Comparison of ENCODE assay signal across 13 cellular contexts in genomic region chr10:63935705-63936104, GRCh38.
DNase-seq lines count a peak whose midpoint lies in the region; ATAC-seq and TF ChIP-seq lines count a peak whose summit lies in the region.
"Had no signal": no experiment of that assay in that cellular context is flagged by ENCODE, and none has a peak within 500 bp of the region (broad histone marks: within the 10 kb centered on the region; RNA-seq: fewer than 3 reads in every experiment).

No MANE protein-coding gene starts in this region.

- CTCF ChIA-PET in HCT116 (lab: Charles Lee): interaction anchor here (0.9 kb wide), 1 partner anchor 97 kb away, joined by 3 read pairs; no protein-coding TSS in a partner anchor
- CTCF ChIA-PET in Panc1 (lab: Charles Lee): no interaction called here

- H3K4me3 ChIP-seq in HCT116 (replicated peaks in 1 of 2; ENCODE audit: low read depth in 1 of 2, low read length in 2 of 2): no peak overlapping the region
- no peak overlapping the region for H3K4me3 ChIP-seq in Panc1 (ENCODE audit: low read depth in 2 of 2, low read length in 2 of 2)
- no peak overlapping the region for H3K4me3 ChIP-seq in prostate gland
- H3K4me3 ChIP-seq: esophagus squamous epithelium had no signal

- in situ Hi-C loops in Panc1 (cut with HindIII; ENCODE audit: low pct_unique_long_range_greater_than_20kb, low sequenced_read_pairs): no loop called here

- TF ChIP-seq CTCF in HCT116 (IDR thresholded peaks at IDR 0.05 in 2 of 3, conservative IDR thresholded peaks at IDR 0.05 in 1 of 3; ENCODE audit: borderline replicate concordance in 1 of 3, insufficient read depth in 1 of 3, low read depth in 2 of 3, low read length in 2 of 3) (peak; percentile 14 to 42 (median 37); a peak in 3 of 6 replicates), Panc1 (IDR thresholded peaks at IDR 0.05) (peak; percentile 41), prostate gland (IDR thresholded peaks at IDR 0.05) (no peak)

- H3K27me3 ChIP-seq in HCT116 (ENCODE audit: insufficient read depth, low read length) (no peaks in the 10 kb centered on the region; the same call in 1 of the 2 replicates), Panc1 (ENCODE audit: control insufficient read depth, insufficient read depth, low read length) (peaks cover 20% of the 10 kb centered on the region), prostate gland (replicated peaks; ENCODE audit: insufficient read depth) (no peaks in the 10 kb centered on the region)
- H3K27me3 ChIP-seq: esophagus squamous epithelium had no signal

- BruUV-seq in HCT116 (replicated peaks; lab: Mats Ljungman, UMichigan): no TSS peak
- BruUV-seq in Panc1 (replicated peaks; lab: Mats Ljungman, UMichigan): no TSS peak

- H3K9me2 ChIP-seq in HCT116 (ENCODE audit: insufficient read depth): no peaks in the 10 kb centered on the region

- no peak overlapping the region for H3K4me2 ChIP-seq in HCT116 (ENCODE audit: low read length)

- H3K79me2 ChIP-seq in HCT116 (ENCODE audit: insufficient read depth, low read length): no peaks in the 10 kb centered on the region

- no peak overlapping the region for H3K9ac ChIP-seq in HCT116 (ENCODE audit: low read length)

- RAD21 ChIA-PET in HCT116 (lab: Charles Lee; ENCODE audit: low non-redundant PET in 1 of 2, low total read pairs in 2 of 2, uncharacterized antibody in 2 of 2, unreplicated experiment in 2 of 2): no interaction called here

- H3K9me3 ChIP-seq in HCT116 (ENCODE audit: control insufficient read depth in 1 of 2, insufficient read depth in 1 of 2, low read depth in 1 of 2, low read length in 2 of 2) (no peaks in the 10 kb centered on the region), Panc1 (ENCODE audit: control insufficient read depth, insufficient read depth, low read depth, low read length) (no peaks in the 10 kb centered on the region), prostate gland (no peaks in the 10 kb centered on the region)
- H3K9me3 ChIP-seq: esophagus squamous epithelium had no signal

- H4K20me1 ChIP-seq in HCT116 (ENCODE audit: insufficient read depth): no peaks in the 10 kb centered on the region

- H2AFZ ChIP-seq in HCT116 (ENCODE audit: low read depth, low read length, poor library complexity, severe bottlenecking): no peak overlapping the region

- H3K27ac ChIP-seq in HCT116 (ENCODE audit: low read depth, low read length): no peak overlapping the region
- H3K27ac ChIP-seq in Panc1 (ENCODE audit: low read length): no peak overlapping the region
- H3K27ac ChIP-seq in prostate gland: no peak overlapping the region
- H3K27ac ChIP-seq: esophagus squamous epithelium had no signal

- H3K36me3 ChIP-seq in HCT116 (ENCODE audit: control insufficient read depth in 1 of 2, insufficient read depth in 2 of 2, low read length in 2 of 2): no peaks in the 10 kb centered on the region
- H3K36me3 ChIP-seq in Panc1 (ENCODE audit: control insufficient read depth, insufficient read depth, low read length): no peaks in the 10 kb centered on the region
- H3K36me3 ChIP-seq in prostate gland: no peaks in the 10 kb centered on the region
- H3K36me3 ChIP-seq: esophagus squamous epithelium had no signal

- TF ChIP-seq RAD21 in HCT116 (IDR thresholded peaks at IDR 0.05; ENCODE audit: low read depth): peak; percentile 43; the same call in 1 of the 2 replicates

- POLR2A ChIA-PET in HCT116 (lab: Charles Lee) (no interaction called here), Panc1 (lab: Charles Lee) (no interaction called here)

- ATAC-seq in HCT116 (peak; percentile 77), Panc1 (no peak), GM19395 (IDR thresholded peaks at IDR 0.05; ENCODE audit: unreplicated experiment) (no peak), HG03196 (IDR thresholded peaks at IDR 0.05; ENCODE audit: unreplicated experiment) (no peak)

- intact Hi-C loops in HCT116 (cut with micrococcal nuclease): no loop called here
- intact Hi-C loops in Panc1 (cut with micrococcal nuclease; ENCODE audit: unreplicated experiment): no loop called here
- intact Hi-C loops in prostate gland (cut with DNase I): no loop called here

- 56% methylated on average over 2 of the region's 2 CpGs for WGBS in prostate gland

- DNase-seq in ELR (ENCODE audit: low read depth) (peak; percentile 12), HCT116 (ENCODE audit: low read depth, low spot score) (no peak), Panc1 (ENCODE audit: low read depth, low spot score) (no peak), inferior parietal cortex (ENCODE audit: extremely low spot score) (peak; percentile 40), prostate gland (ENCODE audit: low spot score) (no peak), NCI-H146 treated with DMSO at 0.1 percent for 48 hours (lab: John Stamatoyannopoulos, UW; ENCODE audit: unreplicated experiment) (no peak)
- DNase-seq: DMS79; esophagus squamous epithelium; kidney; naive B cell; stimulated activated CD4-positive, alpha-beta T cell treated with anti-CD3 and anti-CD28 coated beads, Interleukin-12 subunit alpha, Interleukin-12 subunit beta, amount 100 ng/mL, for 4 hours had no signal

- H3K4me1 ChIP-seq in HCT116 (ENCODE audit: control insufficient read depth in 1 of 2, insufficient read depth in 2 of 2, low read length in 2 of 2) (no peaks in the 10 kb centered on the region), Panc1 (ENCODE audit: control insufficient read depth, insufficient read depth, low read length) (no peaks in the 10 kb centered on the region), prostate gland (replicated peaks) (no peaks in the 10 kb centered on the region)
- H3K4me1 ChIP-seq: esophagus squamous epithelium had no signal

- TF ChIP-seq POLR2A in HCT116 (IDR thresholded peaks at IDR 0.05; ENCODE audit: borderline replicate concordance, extremely low read depth, insufficient read depth, insufficient read length): no peak
- TF ChIP-seq POLR2A in prostate gland (IDR thresholded peaks at IDR 0.05): no peak

TF ChIP-seq in HCT116, 20 proteins besides CTCF, POLR2A, EP300 and RAD21 (continues in another document):
- no peak for TF ChIP-seq MAX (IDR thresholded peaks at IDR 0.05)
- no peak for TF ChIP-seq FOSL1 (IDR thresholded peaks at IDR 0.05; ENCODE audit: low read depth)
- TF ChIP-seq POLR2AphosphoS5 (IDR thresholded peaks at IDR 0.05; ENCODE audit: low read depth, low read length): no peak
- TF ChIP-seq ZBTB33 (IDR thresholded peaks at IDR 0.05; ENCODE audit: extremely low read depth, insufficient replicate concordance, low read length): no peak
- TF ChIP-seq REST (IDR thresholded peaks at IDR 0.05; ENCODE audit: low read depth): no peak
- TF ChIP-seq JUND (IDR thresholded peaks at IDR 0.05): no peak
- no peak for TF ChIP-seq TCF7L2 (IDR thresholded peaks at IDR 0.05; ENCODE audit: borderline replicate concordance, extremely low read depth, insufficient read depth, insufficient read length)
- TF ChIP-seq SRF (IDR thresholded peaks at IDR 0.05; ENCODE audit: low read depth): no peak
- no peak for TF ChIP-seq CEBPB (IDR thresholded peaks at IDR 0.05; ENCODE audit: low read depth)
- TF ChIP-seq CBX3 (IDR thresholded peaks at IDR 0.05; ENCODE audit: low read depth): no peak
- TF ChIP-seq EGR1 (IDR thresholded peaks at IDR 0.05; ENCODE audit: low read depth): no peak
- no peak for TF ChIP-seq ATF3 (IDR thresholded peaks at IDR 0.05)
- no peak for TF ChIP-seq EZH2phosphoT487 (IDR thresholded peaks at IDR 0.05; ENCODE audit: borderline replicate concordance)
- TF ChIP-seq SP1 (IDR thresholded peaks at IDR 0.05; ENCODE audit: low read depth): no peak

Comparison
In these comparisons a context has a peak if more than half of its experiments do, and no peak if none do; other contexts are left out.
1. DNase-seq: peak in ELR (single experiment) and inferior parietal cortex (single experiment); none in HCT116 (single experiment), Panc1 (single experiment), prostate gland (single experiment) and NCI-H146 treated with DMSO at 0.1 percent for 48 hours (single experiment).
2. CTCF ChIP-seq: peak in HCT116 (3 of 3) and Panc1 (single experiment); none in prostate gland (0 of 4).